In genomic region chr11:27395556-27396258, GRCh38 we compare ENCODE assay signal across 9 cellular contexts. TPM values are rescaled to one million over a fixed set of nuclear protein-coding genes. Genes with fewer than 3 reads are reported as not detected.
DNase-seq lines count a peak whose midpoint lies in the region; ATAC-seq and TF ChIP-seq lines count a peak whose summit lies in the region.
"Had no signal": no experiment of that assay in that cellular context is flagged by ENCODE, and none has a peak within 500 bp of the region (broad histone marks: within the 10 kb centered on the region; RNA-seq: fewer than 3 reads in every experiment).

No MANE protein-coding gene starts in this region.

- no peaks in the 10 kb centered on the region for H3K27me3 ChIP-seq in kidney epithelial cell (ENCODE audit: control insufficient read depth, insufficient read depth, low read length)

- H3K27ac Mint-ChIP-seq in type B pancreatic cell, result peak overlapping the region; percentile 80
- H3K27ac Mint-ChIP-seq: dendritic cell treated with granulocyte-macrophage colony-stimulating factor and Interleukin-4, amounts not matched to agents 40 ng/mL and 50 ng/mL, for 4 days had no signal

- H3K27me3 Mint-ChIP-seq in type B pancreatic cell, result no peaks in the 10 kb centered on the region
- H3K27me3 Mint-ChIP-seq: dendritic cell treated with granulocyte-macrophage colony-stimulating factor and Interleukin-4, amounts not matched to agents 40 ng/mL and 50 ng/mL, for 4 days had no signal

- no peaks in the 10 kb centered on the region for H3K36me3 ChIP-seq in kidney epithelial cell (ENCODE audit: control insufficient read depth, insufficient read depth, low read length)

- H3K36me3 Mint-ChIP-seq in type B pancreatic cell, result no peaks in the 10 kb centered on the region

- H3K4me1 Mint-ChIP-seq in type B pancreatic cell (ENCODE audit: unreplicated experiment), result peaks cover 59% of the 10 kb centered on the region

- TF ChIP-seq CTCF in kidney epithelial cell (IDR thresholded peaks at IDR 0.05; ENCODE audit: insufficient read depth, low read length, poor library complexity, severe bottlenecking) (no peak), type B pancreatic cell (conservative IDR thresholded peaks at IDR 0.05) (no peak)

- no peak overlapping the region for H3K4me3 ChIP-seq in kidney epithelial cell (ENCODE audit: low read depth, low read length)

- peak; percentile 36 for DNase-seq in DMS 273 (lab: John Stamatoyannopoulos, UW; ENCODE audit: unreplicated experiment)
- no peak for DNase-seq in DMS 273 treated with DMSO at 0.1 percent for 48 hours (lab: John Stamatoyannopoulos, UW)
- peak; percentile 40 for DNase-seq in brain pericyte (ENCODE audit: low read depth, low spot score)
- DNase-seq in kidney epithelial cell (ENCODE audit: low read depth), result peak; percentile 77
- no peak for DNase-seq in type B pancreatic cell (ENCODE audit: extremely low spot score, unreplicated experiment)
- DNase-seq in NCI-H1436 treated with DMSO at 0.1 percent for 48 hours (lab: John Stamatoyannopoulos, UW), result no peak
- DNase-seq in ureter (ENCODE audit: low spot score), result no peak

- no peak for ATAC-seq in GM21381 (IDR thresholded peaks at IDR 0.05; ENCODE audit: unreplicated experiment)

- H3K4me3 Mint-ChIP-seq in type B pancreatic cell, result peak overlapping the region; percentile 54
- H3K4me3 Mint-ChIP-seq: dendritic cell treated with granulocyte-macrophage colony-stimulating factor and Interleukin-4, amounts not matched to agents 40 ng/mL and 50 ng/mL, for 4 days had no signal

- no peaks in the 10 kb centered on the region for H3K9me3 Mint-ChIP-seq in type B pancreatic cell
- H3K9me3 Mint-ChIP-seq: dendritic cell treated with granulocyte-macrophage colony-stimulating factor and Interleukin-4, amounts not matched to agents 40 ng/mL and 50 ng/mL, for 4 days had no signal

RNA-seq across cellular contexts. Expression of gene CCDC34, which starts 32.7 kb away (rescaled TPM):
- total RNA-seq in kidney epithelial cell (4.4 and 5.6 TPM in 2 replicates), type B pancreatic cell (ENCODE audit: low replicate concordance) (18.2 and 30.4 TPM in 2 replicates), ureter (10.2 TPM)

Comparison
In these comparisons a context has a peak if more than half of its experiments do, and no peak if none do; other contexts are left out.
1. DNase-seq: peak in DMS 273 (single experiment), brain pericyte (single experiment) and kidney epithelial cell (single experiment); none in DMS 273 treated with DMSO at 0.1 percent for 48 hours (single experiment), type B pancreatic cell (single experiment), NCI-H1436 treated with DMSO at 0.1 percent for 48 hours (single experiment) and ureter (single experiment).